ENCODE assay signal across 8 cellular contexts in the genomic region with DNA sequence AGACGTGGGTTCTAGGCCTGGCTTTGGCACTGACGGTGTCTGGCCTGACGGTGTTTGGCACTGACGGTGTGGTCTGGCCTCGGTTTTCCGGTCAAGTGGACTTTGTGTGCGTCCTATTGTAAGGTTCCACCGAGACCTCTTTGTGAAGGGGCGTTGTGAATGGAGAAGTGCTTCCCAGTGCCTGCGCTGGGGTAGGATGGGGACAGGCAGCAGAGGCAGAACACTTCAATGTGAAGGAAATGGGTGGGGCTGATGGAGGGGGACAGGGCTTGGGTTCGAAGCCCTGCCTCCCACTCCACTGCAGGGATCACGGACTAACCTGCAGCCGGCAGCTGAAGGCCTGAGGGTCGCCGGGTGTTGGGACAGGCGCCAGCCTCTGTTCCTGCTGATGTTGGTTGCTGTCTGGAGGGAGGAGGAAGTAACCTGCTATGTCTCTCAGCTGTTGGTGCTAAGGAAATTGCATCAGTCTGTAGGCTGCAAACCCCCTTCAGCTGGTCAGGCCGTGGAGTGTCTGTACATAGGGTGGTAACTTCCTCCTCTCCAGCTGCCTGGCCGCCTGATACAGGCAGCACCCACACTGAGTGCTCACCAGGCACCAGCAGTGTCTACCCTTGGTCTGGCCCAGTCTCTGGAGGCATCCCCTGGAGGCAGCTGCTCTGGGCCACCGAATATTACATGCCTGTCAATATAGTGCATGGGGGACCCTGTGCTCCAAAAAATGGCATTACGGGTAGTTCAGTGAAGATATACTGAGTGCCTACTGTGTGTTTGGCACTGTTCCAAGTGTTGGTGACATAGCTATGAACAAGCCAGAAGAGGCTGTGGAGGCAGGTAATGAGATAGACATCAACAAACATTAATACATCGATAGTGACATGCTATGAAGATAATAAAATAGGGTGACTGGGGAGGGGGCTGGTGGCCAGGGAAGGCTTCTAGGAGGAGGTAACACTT. TPM values are rescaled to one million over a fixed set of nuclear protein-coding genes. Genes with fewer than 3 reads are reported as not detected.
DNase-seq lines count a peak whose midpoint lies in the region; ATAC-seq and TF ChIP-seq lines count a peak whose summit lies in the region.

No MANE protein-coding gene starts in this region.

- DNase-seq in GM10248 (ENCODE audit: extremely low spot score): peak; percentile 53
- peak; percentile 29 for DNase-seq in LHCN-M2 (ENCODE audit: low read depth)
- DNase-seq in activated naive CD8-positive, alpha-beta T cell treated with anti-CD3 and anti-CD28 coated beads, Interleukin-2, amount 10 ng/mL, durations not matched to agents 7 days and 5 days: peak; percentile 63
- peak; percentile 67 to 72 (median 70) for DNase-seq in immature natural killer cell
- peak; percentile 31 for DNase-seq in stimulated activated naive B cell treated with anti-CD40 and anti-IgM and Interleukin-4, amounts not matched to agents 10 μg/mL and 1 μg/mL and 100 μg/mL, for 72 hours
- DNase-seq in middle frontal gyrus (ENCODE audit: extremely low spot score, low spot score): no peak
- DNase-seq in NCI-H1930 (lab: John Stamatoyannopoulos, UW): no peak

- CTCF ChIA-PET in GM10248 (lab: Yijun Ruan, JAX): interaction anchor here (1.2 to 1.5 kb wide), 2 partner anchors 12 to 14 kb away, joined by 3 to 4 read pairs; no protein-coding TSS in a partner anchor

- H3K4me1 Mint-ChIP-seq in activated naive CD8-positive, alpha-beta T cell treated with anti-CD3 and anti-CD28 coated beads, Interleukin-2, amount 10 ng/mL, durations not matched to agents 7 days and 5 days: peaks cover 41% of the 10 kb centered on the region
- peaks cover 27 to 34% of the 10 kb centered on the region in 2 donors for H3K4me1 Mint-ChIP-seq in immature natural killer cell
- peaks cover 21 to 27% of the 10 kb centered on the region in 2 donors for H3K4me1 Mint-ChIP-seq in stimulated activated naive B cell treated with anti-CD40 and anti-IgM and Interleukin-4, amounts not matched to agents 10 μg/mL and 1 μg/mL and 100 μg/mL, for 72 hours

- H3K27ac Mint-ChIP-seq in activated naive CD8-positive, alpha-beta T cell treated with anti-CD3 and anti-CD28 coated beads, Interleukin-2, amount 10 ng/mL, durations not matched to agents 7 days and 5 days: peak overlapping the region; percentile 90
- peak overlapping the region; percentile 34 to 97 (median 88) for H3K27ac Mint-ChIP-seq in immature natural killer cell
- peak overlapping the region; percentile 86 for H3K27ac Mint-ChIP-seq in stimulated activated naive B cell treated with anti-CD40 and anti-IgM and Interleukin-4, amounts not matched to agents 10 μg/mL and 1 μg/mL and 100 μg/mL, for 72 hours

- peaks cover 10% of the 10 kb centered on the region for H3K27me3 Mint-ChIP-seq in activated naive CD8-positive, alpha-beta T cell treated with anti-CD3 and anti-CD28 coated beads, Interleukin-2, amount 10 ng/mL, durations not matched to agents 7 days and 5 days
- H3K27me3 Mint-ChIP-seq in immature natural killer cell (ENCODE audit: low read depth in 3 of 3): peaks cover 7 to 17% (median 9%) of the 10 kb centered on the region in 3 donors
- peaks cover 33 to 36% of the 10 kb centered on the region in 2 donors for H3K27me3 Mint-ChIP-seq in stimulated activated naive B cell treated with anti-CD40 and anti-IgM and Interleukin-4, amounts not matched to agents 10 μg/mL and 1 μg/mL and 100 μg/mL, for 72 hours

- TF ChIP-seq CTCF in GM10248 (IDR thresholded peaks at IDR 0.05; ENCODE audit: control extremely low read depth, extremely low read depth, low read depth, missing control alignments): no peak

- peaks cover 3% of the 10 kb centered on the region for H3K9me3 Mint-ChIP-seq in activated naive CD8-positive, alpha-beta T cell treated with anti-CD3 and anti-CD28 coated beads, Interleukin-2, amount 10 ng/mL, durations not matched to agents 7 days and 5 days
- H3K9me3 Mint-ChIP-seq in immature natural killer cell: no peaks in the 10 kb centered on the region
- peaks cover 0 to 2% of the 10 kb centered on the region in 2 donors for H3K9me3 Mint-ChIP-seq in stimulated activated naive B cell treated with anti-CD40 and anti-IgM and Interleukin-4, amounts not matched to agents 10 μg/mL and 1 μg/mL and 100 μg/mL, for 72 hours

- peaks cover 27% of the 10 kb centered on the region for H3K36me3 Mint-ChIP-seq in activated naive CD8-positive, alpha-beta T cell treated with anti-CD3 and anti-CD28 coated beads, Interleukin-2, amount 10 ng/mL, durations not matched to agents 7 days and 5 days
- H3K36me3 Mint-ChIP-seq in immature natural killer cell: peaks cover 0 to 8% (median 4%) of the 10 kb centered on the region in 3 donors
- peaks cover 5% of the 10 kb centered on the region in 2 donors for H3K36me3 Mint-ChIP-seq in stimulated activated naive B cell treated with anti-CD40 and anti-IgM and Interleukin-4, amounts not matched to agents 10 μg/mL and 1 μg/mL and 100 μg/mL, for 72 hours

- H3K4me3 Mint-ChIP-seq in activated naive CD8-positive, alpha-beta T cell treated with anti-CD3 and anti-CD28 coated beads, Interleukin-2, amount 10 ng/mL, durations not matched to agents 7 days and 5 days: peak overlapping the region; percentile 94
- peak overlapping the region; percentile 87 to 98 (median 91) for H3K4me3 Mint-ChIP-seq in immature natural killer cell
- peak overlapping the region; percentile 84 for H3K4me3 Mint-ChIP-seq in stimulated activated naive B cell treated with anti-CD40 and anti-IgM and Interleukin-4, amounts not matched to agents 10 μg/mL and 1 μg/mL and 100 μg/mL, for 72 hours

- peak; percentile 74 for ATAC-seq in GM21576 (IDR thresholded peaks at IDR 0.05; ENCODE audit: unreplicated experiment)
- peak; percentile 82 for ATAC-seq in activated naive CD8-positive, alpha-beta T cell treated with anti-CD3 and anti-CD28 coated beads, Interleukin-2, amount 10 ng/mL, durations not matched to agents 7 days and 5 days (ENCODE audit: low read depth)
- peak; percentile 83 to 87 for ATAC-seq in stimulated activated naive B cell treated with anti-CD40 and anti-IgM and Interleukin-4, amounts not matched to agents 10 μg/mL and 1 μg/mL and 100 μg/mL, for 72 hours (replicated peaks)

- POLR2A ChIA-PET in GM10248 (lab: Yijun Ruan, JAX): no interaction called here
- POLR2A ChIA-PET in activated naive CD8-positive, alpha-beta T cell treated with anti-CD3 and anti-CD28 coated beads, Interleukin-2, amount 10 ng/mL, durations not matched to agents 7 days and 5 days (lab: Charles Lee): interaction anchor here (0.6 to 5.2 kb wide), 10 partner anchors 18 to 568 kb away, joined by 3 to 36 read pairs (median 3); a partner anchor contains a TSS

RNA-seq across cellular contexts. Expression of a gene that starts 1.1 kb away (rescaled TPM):
- total RNA-seq in LHCN-M2 (2014; rRNA removed): not detected in 2 replicates
- 0.04 TPM for polyA plus RNA-seq in LHCN-M2 (2012)
- total RNA-seq in activated naive CD8-positive, alpha-beta T cell treated with anti-CD3 and anti-CD28 coated beads, Interleukin-2, amount 10 ng/mL, durations not matched to agents 7 days and 5 days: 10 to 100 TPM; 14.3 to 16.3 TPM
- polyA plus RNA-seq in immature natural killer cell: 10 to 100 TPM; 17.2 to 20.2 (median 17.9) TPM

RNA-seq across cellular contexts. Expression of a gene that starts 41.5 kb away (rescaled TPM):
- total RNA-seq in LHCN-M2 (2014; rRNA removed): 139 and 154 TPM in 2 replicates
- 37.4 TPM for polyA plus RNA-seq in LHCN-M2 (2012)
- 10 to 100 TPM; 56.3 to 59.2 TPM for total RNA-seq in activated naive CD8-positive, alpha-beta T cell treated with anti-CD3 and anti-CD28 coated beads, Interleukin-2, amount 10 ng/mL, durations not matched to agents 7 days and 5 days
- 10 to 100 TPM; 45.6 to 61.9 (median 56.1) TPM for polyA plus RNA-seq in immature natural killer cell

Comparison
In these comparisons a context has a peak if more than half of its experiments do, and no peak if none do; other contexts are left out.
1. DNase-seq: peak in GM10248 (single experiment), LHCN-M2 (single experiment), activated naive CD8-positive, alpha-beta T cell treated with anti-CD3 and anti-CD28 coated beads, Interleukin-2, amount 10 ng/mL, durations not matched to agents 7 days and 5 days (single experiment), immature natural killer cell (3 of 3) and stimulated activated naive B cell treated with anti-CD40 and anti-IgM and Interleukin-4, amounts not matched to agents 10 μg/mL and 1 μg/mL and 100 μg/mL, for 72 hours (single experiment); none in middle frontal gyrus (single experiment) and NCI-H1930 (0 of 2).
2. RNA of a gene that starts 1.1 kb away (total RNA-seq): 14.3 to 16.3 TPM in activated naive CD8-positive, alpha-beta T cell treated with anti-CD3 and anti-CD28 coated beads, Interleukin-2, amount 10 ng/mL, durations not matched to agents 7 days and 5 days; not detected in LHCN-M2; every median in the first group is over 10 times any median in the second.
3. Peak in every context shown above with its lines, with median percentiles within 50 percentile points of each other: ATAC-seq, H3K27ac Mint-ChIP-seq and H3K4me3 Mint-ChIP-seq.